In genomic region chr18:59308201-59309014, GRCh38 we compare ENCODE assay signal across 9 cellular contexts. TPM values are rescaled to one million over a fixed set of nuclear protein-coding genes. Genes with fewer than 3 reads are reported as not detected.
A peak's percentile ranks its signal among the peaks of the same experiment; 100 is the strongest.
DNase-seq lines count a peak whose midpoint lies in the region; ATAC-seq and TF ChIP-seq lines count a peak whose summit lies in the region.
"Had no signal": no experiment of that assay in that cellular context is flagged by ENCODE, and none has a peak within 500 bp of the region (broad histone marks: within the 10 kb centered on the region; RNA-seq: fewer than 3 reads in every experiment).

No MANE protein-coding gene starts in this region.

- no peaks in the 10 kb centered on the region for H3K36me3 Mint-ChIP-seq in activated T-cell treated with anti-CD3 and anti-CD28 coated beads, Interleukin-2, amount 50 U/mL, for 72 hours (ENCODE audit: insufficient read depth in 2 of 2)
- H3K36me3 Mint-ChIP-seq in nephron (ENCODE audit: low read depth), result no peaks in the 10 kb centered on the region

- H3K79me2 ChIP-seq in PC-3 (ENCODE audit: low read length), result no peaks in the 10 kb centered on the region

- peak overlapping the region; percentile 53 to 72 for H3K4me3 Mint-ChIP-seq in activated T-cell treated with anti-CD3 and anti-CD28 coated beads, Interleukin-2, amount 50 U/mL, for 72 hours
- H3K4me3 Mint-ChIP-seq in nephron, result peak overlapping the region; percentile 53 to 64 (median 59)

- no peaks in the 10 kb centered on the region for H3K9me3 ChIP-seq in HUES64 (ENCODE audit: insufficient read depth, low read depth, low read length)
- H3K9me3 ChIP-seq in PC-3 (ENCODE audit: low read length), result no peaks in the 10 kb centered on the region

- intact Hi-C loops in PC-3 (cut with micrococcal nuclease), result loop anchor here (1.0 to 2.0 kb wide), 2 partner anchors 59 to 94 kb away; no protein-coding TSS in a partner anchor

- peak; percentile 80 for ATAC-seq in GM21423 (IDR thresholded peaks at IDR 0.05; ENCODE audit: unreplicated experiment)
- peak; percentile 97 for ATAC-seq in PC-3
- peak; percentile 95 for ATAC-seq in activated T-cell treated with anti-CD3 and anti-CD28 coated beads, Interleukin-2, amount 50 U/mL, for 72 hours (replicated peaks in 1 of 2)
- ATAC-seq in stimulated activated naive CD8-positive, alpha-beta T cell treated with anti-CD3 and anti-CD28 coated beads, Interleukin-15, Interleukin-2, amounts not matched to agents 100 U/mL and 50 U/mL, for 24 hours, result peak; percentile 85

- peak overlapping the region; percentile 90 for H3K4me2 ChIP-seq in PC-3 (ENCODE audit: low read length)

- H3K4me1 ChIP-seq in HUES64 (ENCODE audit: insufficient read depth, low read length) (no peaks in the 10 kb centered on the region), PC-3 (ENCODE audit: insufficient read depth, low read length) (no peaks in the 10 kb centered on the region)

- H3F3A ChIP-seq in PC-3 (ENCODE audit: low read length, unreplicated experiment), result no peaks in the 10 kb centered on the region

- no peak overlapping the region for H3K27ac Mint-ChIP-seq in activated T-cell treated with anti-CD3 and anti-CD28 coated beads, Interleukin-2, amount 50 U/mL, for 72 hours
- H3K27ac Mint-ChIP-seq in nephron, result no peak overlapping the region

- no peaks in the 10 kb centered on the region for H3K4me1 Mint-ChIP-seq in activated T-cell treated with anti-CD3 and anti-CD28 coated beads, Interleukin-2, amount 50 U/mL, for 72 hours (ENCODE audit: low read depth)
- H3K4me1 Mint-ChIP-seq in nephron, result no peaks in the 10 kb centered on the region

- BruUV-seq in PC-3 (replicated peaks; lab: Mats Ljungman, UMichigan), result no TSS peak

- CTCF ChIA-PET in PC-3 (lab: Charles Lee), result interaction anchor here (0.6 to 2.9 kb wide), 14 partner anchors 8 to 1082 kb away, joined by 3 to 136 read pairs (median 8); no protein-coding TSS in a partner anchor

- H3K27ac ChIP-seq in HUES64 (ENCODE audit: low read depth, low read length), result no peak overlapping the region
- H3K27ac ChIP-seq in PC-3 (ENCODE audit: low read length), result no peak overlapping the region

- POLR2A ChIA-PET in PC-3 (lab: Charles Lee; ENCODE audit: unreplicated experiment), result interaction anchor here (0.6 kb wide), 1 partner anchor 58 kb away, joined by 4 read pairs; no protein-coding TSS in a partner anchor

- TF ChIP-seq CTCF in PC-3 (conservative IDR thresholded peaks at IDR 0.05; ENCODE audit: low read depth, low read length) (peak; percentile 87), nephron (IDR thresholded peaks at IDR 0.05; ENCODE audit: unreplicated experiment in 3 of 3) (peak; percentile 86 to 97 (median 88))

- WGBS in HUES64, result 6% methylated on average over 45 of the region's 47 CpGs

- H3K9me2 ChIP-seq in PC-3 (replicated peaks; ENCODE audit: low read length), result no peaks in the 10 kb centered on the region

- H3K27me3 ChIP-seq in HUES64 (ENCODE audit: insufficient read depth, low read length) (peaks cover 68% of the 10 kb centered on the region), PC-3 (ENCODE audit: low read length) (no peaks in the 10 kb centered on the region)

- H3K36me3 ChIP-seq in HUES64 (ENCODE audit: insufficient read depth, low read length), result no peaks in the 10 kb centered on the region
- no peaks in the 10 kb centered on the region for H3K36me3 ChIP-seq in PC-3 (ENCODE audit: low read depth, low read length)

- no peaks in the 10 kb centered on the region for H3K9me3 Mint-ChIP-seq in activated T-cell treated with anti-CD3 and anti-CD28 coated beads, Interleukin-2, amount 50 U/mL, for 72 hours
- no peaks in the 10 kb centered on the region for H3K9me3 Mint-ChIP-seq in nephron

- H4K20me1 ChIP-seq in PC-3 (ENCODE audit: low read length), result no peaks in the 10 kb centered on the region

- peaks cover 50% of the 10 kb centered on the region for H3K27me3 Mint-ChIP-seq in activated T-cell treated with anti-CD3 and anti-CD28 coated beads, Interleukin-2, amount 50 U/mL, for 72 hours (ENCODE audit: low read depth)
- H3K27me3 Mint-ChIP-seq in nephron (ENCODE audit: low read depth), result peaks cover 69% of the 10 kb centered on the region

- H2AFZ ChIP-seq in PC-3 (ENCODE audit: low read length), result peak overlapping the region; percentile 84

- peak overlapping the region; percentile 48 for H3K4me3 ChIP-seq in HUES64 (ENCODE audit: low read length)
- peak overlapping the region; percentile 65 for H3K4me3 ChIP-seq in PC-3 (ENCODE audit: low read length)

- DNase-seq in COLO668 (lab: John Stamatoyannopoulos, UW; ENCODE audit: unreplicated experiment), result peak; percentile 90
- DNase-seq in PC-3, result peak; percentile 81
- DNase-seq in activated T-cell treated with anti-CD3 and anti-CD28 coated beads, Interleukin-2, amount 50 U/mL, for 72 hours, result peak; percentile 77 to 81
- peak; percentile 64 for DNase-seq in fibroblast of peridontal ligament (ENCODE audit: extremely low read depth)
- peak; percentile 83 for DNase-seq in stimulated activated naive CD8-positive, alpha-beta T cell treated with anti-CD3 and anti-CD28 coated beads, Interleukin-15, Interleukin-2, amounts not matched to agents 100 U/mL and 50 U/mL, for 24 hours

- no peak overlapping the region for H3K9ac ChIP-seq in HUES64 (ENCODE audit: low read depth, low read length)
- no peak overlapping the region for H3K9ac ChIP-seq in PC-3 (ENCODE audit: low read length)

RNA-seq across cellular contexts. Expression of gene CPLX4, which starts 10.0 kb away (rescaled TPM):
- polyA plus RNA-seq in HUES64 (2013, experiment 1 of 2), result not detected
- not detected for polyA plus RNA-seq in HUES64 (2013, experiment 2 of 2)
- total RNA-seq in PC-3 (2014; rRNA removed), result not detected in 2 replicates
- not detected for total RNA-seq in activated T-cell treated with anti-CD3 and anti-CD28 coated beads, Interleukin-2, amount 50 U/mL, for 72 hours
- total RNA-seq: activated CD8-positive, alpha-beta memory T cell treated with anti-CD3 and anti-CD28 coated beads for 36 hours had no signal

RNA-seq across cellular contexts. Expression of gene RAX, which starts 35.2 kb away (rescaled TPM):
- not detected for polyA plus RNA-seq in HUES64 (2013, experiment 1 of 2)
- 0.06 TPM for polyA plus RNA-seq in HUES64 (2013, experiment 2 of 2)
- total RNA-seq in PC-3 (2014; rRNA removed), result not detected in 2 replicates
- not detected for total RNA-seq in activated T-cell treated with anti-CD3 and anti-CD28 coated beads, Interleukin-2, amount 50 U/mL, for 72 hours
- total RNA-seq: activated CD8-positive, alpha-beta memory T cell treated with anti-CD3 and anti-CD28 coated beads for 36 hours had no signal

RNA-seq across cellular contexts. Expression of gene LMAN1, which starts 50.7 kb away (rescaled TPM):
- polyA plus RNA-seq in HUES64 (2013, experiment 1 of 2), result 39.3 TPM
- 44.3 TPM for polyA plus RNA-seq in HUES64 (2013, experiment 2 of 2)
- total RNA-seq in PC-3 (2014; rRNA removed), result 109 and 126 TPM in 2 replicates
- 100 to 1,000 TPM in 1 of 2 donors, 10 to 100 TPM in 1; 95.7 to 144 TPM for total RNA-seq in activated T-cell treated with anti-CD3 and anti-CD28 coated beads, Interleukin-2, amount 50 U/mL, for 72 hours
